Comparison of ENCODE assay signal across 8 cellular contexts in the genomic region with DNA sequence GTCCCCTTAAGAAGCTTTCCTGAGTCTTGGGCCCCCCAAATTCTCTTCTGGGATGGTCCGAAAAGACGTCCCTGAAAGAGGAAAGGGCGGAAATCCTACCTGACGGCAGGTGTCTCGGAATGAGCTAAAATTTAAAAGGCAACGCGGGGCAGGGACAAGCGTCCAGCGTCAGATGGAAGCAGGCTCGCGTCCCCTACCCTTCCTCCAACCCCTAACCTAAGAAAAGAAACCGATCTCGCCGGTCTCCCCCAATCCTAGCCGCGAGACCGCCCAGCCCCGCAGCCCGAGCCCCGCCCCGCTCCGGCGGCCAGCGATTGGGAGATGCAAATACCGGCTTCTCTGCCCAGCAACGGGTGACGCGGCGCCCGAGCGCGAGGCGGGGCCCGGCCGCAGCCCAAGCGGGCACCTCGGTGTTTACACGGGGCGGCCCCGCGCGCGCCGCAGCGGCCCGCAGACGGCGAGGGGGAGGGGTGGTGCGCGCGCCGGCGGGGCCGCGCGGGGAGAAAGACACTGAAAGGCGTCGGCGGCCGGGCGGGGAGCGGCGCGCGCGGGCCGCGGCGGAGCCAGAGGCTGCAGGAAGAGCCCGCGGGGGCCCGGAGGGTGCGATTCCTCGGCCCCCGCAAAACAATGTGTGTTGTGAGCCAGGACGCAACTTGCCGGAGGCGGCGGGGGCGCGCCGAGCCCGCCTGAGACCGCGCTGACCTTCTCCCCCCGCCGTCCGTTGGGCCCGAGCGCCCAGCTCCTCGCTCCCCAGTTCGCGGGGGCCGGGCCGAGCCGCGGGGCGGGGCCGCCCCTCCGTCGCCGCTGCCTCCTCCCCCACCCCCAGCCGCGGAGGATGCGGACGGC. TPM values are rescaled to one million over a fixed set of nuclear protein-coding genes. Genes with fewer than 3 reads are reported as not detected.
DNase-seq lines count a peak whose midpoint lies in the region; ATAC-seq and TF ChIP-seq lines count a peak whose summit lies in the region.

A gene (plus strand): TSS at position 510 of the 846 bp plus-strand sequence. CDS start 373 bp downstream, outside the sequence.

- ATAC-seq in GM21723 (IDR thresholded peaks at IDR 0.05; ENCODE audit: unreplicated experiment) (peak; percentile 67), PC-3 (peak; percentile 53)

- H3K27ac ChIP-seq in PC-3 (ENCODE audit: low read length) (peak within 1 kb of the TSS; percentile 71), mucosa of rectum (ENCODE audit: low read depth in 2 of 2, low read length in 2 of 2) (peak within 1 kb of the TSS; percentile 88 to 90)

- peaks cover 42% of the 10 kb centered on the region for H3K4me1 Mint-ChIP-seq in activated T-cell treated with anti-CD3 and anti-CD28 coated beads, Interleukin-2, amount 50 U/mL, for 24 hours (ENCODE audit: low read depth)

- H3K36me3 Mint-ChIP-seq in activated T-cell treated with anti-CD3 and anti-CD28 coated beads, Interleukin-2, amount 50 U/mL, for 24 hours (ENCODE audit: low read depth), result no peaks in the 10 kb centered on the region

- H3K4me3 Mint-ChIP-seq in activated T-cell treated with anti-CD3 and anti-CD28 coated beads, Interleukin-2, amount 50 U/mL, for 24 hours, result peak within 1 kb of the TSS; percentile 86

- H3K27ac Mint-ChIP-seq in activated T-cell treated with anti-CD3 and anti-CD28 coated beads, Interleukin-2, amount 50 U/mL, for 24 hours, result peak within 1 kb of the TSS; percentile 93

- no peaks in the 10 kb centered on the region for H3K27me3 ChIP-seq in PC-3 (ENCODE audit: low read length)
- no peaks in the 10 kb centered on the region for H3K27me3 ChIP-seq in mucosa of rectum (ENCODE audit: control insufficient read depth in 2 of 2, insufficient read depth in 2 of 2, low read length in 2 of 2)

- TF ChIP-seq POLR2A in erythroblast (IDR thresholded peaks at IDR 0.05; ENCODE audit: low read length), result peak; percentile 39

- H3K9ac ChIP-seq in PC-3 (ENCODE audit: low read length) (peak within 1 kb of the TSS; percentile 46), mucosa of rectum (ENCODE audit: low read depth in 1 of 2, low read length in 2 of 2) (peak within 1 kb of the TSS; percentile 83 to 89)

- CTCF ChIA-PET in PC-3 (lab: Charles Lee), result no interaction called here

- in situ Hi-C loops in KBM-7 (cut with MboI; ENCODE audit: low pct_unique_long_range_greater_than_20kb, low sequenced_read_pairs), result no loop called here

- peaks cover 5% of the 10 kb centered on the region for H4K20me1 ChIP-seq in PC-3 (ENCODE audit: low read length)

- no TSS peak for BruUV-seq in PC-3 (replicated peaks; lab: Mats Ljungman, UMichigan)

- no peak for TF ChIP-seq CTCF in PC-3 (conservative IDR thresholded peaks at IDR 0.05; ENCODE audit: low read depth, low read length)

- no peaks in the 10 kb centered on the region for H3F3A ChIP-seq in PC-3 (ENCODE audit: low read length, unreplicated experiment)

- peaks cover 26% of the 10 kb centered on the region for H3K79me2 ChIP-seq in PC-3 (ENCODE audit: low read length)

- DNase-seq in DMS53 treated with DMSO at 0.1 percent for 48 hours (lab: John Stamatoyannopoulos, UW; ENCODE audit: unreplicated experiment), result peak; percentile 87
- peak; percentile 96 for DNase-seq in KBM-7
- DNase-seq in PC-3, result peak; percentile 97
- DNase-seq in activated T-cell treated with anti-CD3 and anti-CD28 coated beads, Interleukin-2, amount 50 U/mL, for 24 hours, result peak; percentile 98
- peak; percentile 95 to 97 for DNase-seq in erythroblast (lab: John Stamatoyannopoulos, UW)
- DNase-seq in stimulated activated CD8-positive, alpha-beta memory T cell treated with anti-CD3 and anti-CD28 coated beads, Interleukin-4, amount 100 ng/mL, for 48 hours, result peak; percentile 99

- H3K36me3 ChIP-seq in PC-3 (ENCODE audit: low read depth, low read length) (no peaks in the 10 kb centered on the region), mucosa of rectum (ENCODE audit: control insufficient read depth in 2 of 2, insufficient read depth in 2 of 2, low read length in 2 of 2) (no peaks in the 10 kb centered on the region)

- POLR2A ChIA-PET in PC-3 (lab: Charles Lee; ENCODE audit: unreplicated experiment), result interaction anchor here (0.6 to 0.7 kb wide), 2 partner anchors 26 to 27 kb away, joined by 3 read pairs; no protein-coding TSS in a partner anchor

- intact Hi-C loops in PC-3 (cut with micrococcal nuclease), result loop anchor here (5.0 kb wide), 1 partner anchor 88 kb away; no protein-coding TSS in a partner anchor

- H3K4me3 ChIP-seq in PC-3 (ENCODE audit: low read length) (peak within 1 kb of the TSS; percentile 74), mucosa of rectum (ENCODE audit: low read length in 2 of 2) (peak within 1 kb of the TSS; percentile 67 to 88)

- no peaks in the 10 kb centered on the region for H3K9me2 ChIP-seq in PC-3 (replicated peaks; ENCODE audit: low read length)

- peak within 1 kb of the TSS; percentile 73 for H2AFZ ChIP-seq in PC-3 (ENCODE audit: low read length)

- H3K9me3 Mint-ChIP-seq in activated T-cell treated with anti-CD3 and anti-CD28 coated beads, Interleukin-2, amount 50 U/mL, for 24 hours, result no peaks in the 10 kb centered on the region

- H3K9me3 ChIP-seq in PC-3 (ENCODE audit: low read length) (no peaks in the 10 kb centered on the region), mucosa of rectum (ENCODE audit: control insufficient read depth in 2 of 2, low read length in 2 of 2) (no peaks in the 10 kb centered on the region)

- H3K4me2 ChIP-seq in PC-3 (ENCODE audit: low read length), result peak within 1 kb of the TSS; percentile 91

- H3K4me1 ChIP-seq in PC-3 (ENCODE audit: insufficient read depth, low read length) (peaks cover 31% of the 10 kb centered on the region), mucosa of rectum (ENCODE audit: control insufficient read depth in 2 of 2, insufficient read depth in 2 of 2, low read length in 2 of 2) (peaks cover 14% of the 10 kb centered on the region in 2 donors)

- no peaks in the 10 kb centered on the region for H3K27me3 Mint-ChIP-seq in activated T-cell treated with anti-CD3 and anti-CD28 coated beads, Interleukin-2, amount 50 U/mL, for 24 hours

RNA-seq across cellular contexts. Expression of the gene that starts here (rescaled TPM):
- total RNA-seq in PC-3 (2014; rRNA removed), result 13.8 and 18.7 TPM in 2 replicates

Comparison
In these comparisons a context has a peak if more than half of its experiments do, and no peak if none do; other contexts are left out.
1. Peak in every context shown above with its lines: DNase-seq, ATAC-seq, H3K4me3 ChIP-seq and H3K27ac ChIP-seq.